In the genomic region with DNA sequence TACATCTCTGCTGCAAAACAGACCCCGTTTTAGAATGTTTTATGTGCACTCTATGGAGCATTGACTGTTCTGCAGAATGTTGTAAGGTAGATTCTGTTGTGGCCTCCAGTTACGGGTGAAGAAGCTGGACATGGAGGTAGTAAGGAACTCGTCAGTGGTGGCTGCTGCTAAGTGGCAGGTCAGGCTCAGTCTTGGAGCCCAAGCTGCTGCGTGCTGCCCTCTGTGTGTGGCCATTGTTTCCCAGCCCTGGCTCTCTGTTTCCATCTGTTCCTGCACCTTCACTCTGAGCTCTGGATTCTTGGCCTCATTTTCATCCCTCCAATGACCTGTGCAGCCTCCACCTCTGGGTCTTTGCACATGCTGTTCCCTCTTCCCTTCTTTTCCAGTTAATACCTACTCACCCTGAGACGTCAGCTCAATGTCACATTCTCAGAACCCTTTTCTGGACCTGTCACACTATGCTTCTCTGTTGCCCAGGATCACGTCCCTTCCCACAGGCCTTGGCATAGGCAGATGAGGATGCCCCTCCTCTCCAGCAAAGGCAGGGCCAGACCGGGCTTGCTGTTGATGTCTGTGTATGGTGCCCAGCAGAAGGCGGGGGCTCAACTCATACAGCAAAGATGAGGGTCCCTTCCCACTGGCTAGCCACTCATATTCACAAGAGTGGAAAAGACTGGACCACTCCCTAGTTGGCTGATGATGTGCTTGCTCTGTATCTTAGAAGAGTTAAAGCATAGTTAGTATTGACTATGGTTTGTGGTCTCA, we compare ENCODE assay signal across 26 cellular contexts.
"Had no signal": no experiment of that assay in that cellular context is flagged by ENCODE, and none has a peak within 500 bp of the region (broad histone marks: within the 10 kb centered on the region; RNA-seq: fewer than 3 reads in every experiment).

No MANE protein-coding gene starts in this region.

- H3K4me3 Mint-ChIP-seq: activated CD4-positive, alpha-beta T cell treated with anti-CD3 and anti-CD28 coated beads, Interleukin-2, amount 10 ng/mL, durations not matched to agents 7 days and 5 days; activated naive CD4-positive, alpha-beta T cell treated with anti-CD3 and anti-CD28 coated beads, Interleukin-2, amount 10 ng/mL, durations not matched to agents 7 days and 5 days; activated naive CD8-positive, alpha-beta T cell; activated T-cell treated with anti-CD3 and anti-CD28 coated beads, Interleukin-2, amount 50 U/mL, for 24 hours; activated T-cell treated with anti-CD3 and anti-CD28 coated beads, Interleukin-2, amount 50 U/mL, for 72 hours; effector memory CD8-positive, alpha-beta T cell; WTC11 had no signal

- H3K4me1 ChIP-seq: gastroesophageal sphincter had no signal

- H3K27me3 ChIP-seq: body of pancreas, esophagus squamous epithelium, gastroesophageal sphincter had no signal

- ATAC-seq: activated T-cell treated with anti-CD3 and anti-CD28 coated beads, Interleukin-2, amount 50 U/mL, for 72 hours; body of pancreas; effector memory CD8-positive, alpha-beta T cell; gastroesophageal sphincter; WTC11 had no signal

- H3K27ac Mint-ChIP-seq: activated CD4-positive, alpha-beta T cell treated with anti-CD3 and anti-CD28 coated beads, Interleukin-2, amount 10 ng/mL, durations not matched to agents 7 days and 5 days; activated naive CD4-positive, alpha-beta T cell treated with anti-CD3 and anti-CD28 coated beads, Interleukin-2, amount 10 ng/mL, durations not matched to agents 7 days and 5 days; activated naive CD8-positive, alpha-beta T cell; activated T-cell treated with anti-CD3 and anti-CD28 coated beads, Interleukin-2, amount 50 U/mL, for 24 hours; activated T-cell treated with anti-CD3 and anti-CD28 coated beads, Interleukin-2, amount 50 U/mL, for 72 hours; effector memory CD8-positive, alpha-beta T cell; WTC11 had no signal

- H3K4me3 ChIP-seq: body of pancreas, esophagus squamous epithelium, gastroesophageal sphincter had no signal

- H3K9me3 ChIP-seq: body of pancreas had no signal

- H3K36me3 ChIP-seq: esophagus squamous epithelium, gastroesophageal sphincter had no signal

- DNase-seq: activated CD4-positive, alpha-beta T cell treated with anti-CD3 and anti-CD28 coated beads for 1 hour; activated CD4-positive, alpha-beta T cell treated with anti-CD3 and anti-CD28 coated beads for 4 hours; activated CD4-positive, alpha-beta T cell treated with anti-CD3 and anti-CD28 coated beads, Interleukin-2, amount 10 ng/mL, durations not matched to agents 7 days and 5 days; activated CD4-positive, alpha-beta T cell treated with anti-CD3 and anti-CD28 coated beads, Interleukin-2, amount 50 U/mL, for 48 hours; activated CD8-positive, alpha-beta memory T cell treated with anti-CD3 and anti-CD28 coated beads, Interleukin-2, amount 50 U/mL, for 48 hours; activated gamma-delta T cell; activated naive CD4-positive, alpha-beta T cell; activated naive CD4-positive, alpha-beta T cell treated with anti-CD3 and anti-CD28 coated beads, Interleukin-2, amount 10 ng/mL, durations not matched to agents 7 days and 5 days; activated T-cell treated with anti-CD3 and anti-CD28 coated beads for 4 hours; activated T-cell treated with anti-CD3 and anti-CD28 coated beads, Interleukin-2, amount 50 U/mL, for 24 hours; activated T-cell treated with anti-CD3 and anti-CD28 coated beads, Interleukin-2, amount 50 U/mL, for 72 hours; amygdala; aorta; body of pancreas; caudate nucleus; cortex of kidney; dermis blood vessel endothelial cell; effector CD4-positive, alpha-beta T cell; effector memory CD8-positive, alpha-beta T cell; erythroblast; esophagus squamous epithelium; foreskin melanocyte; T-helper 2 cell had no signal

- H3K9me3 Mint-ChIP-seq: activated naive CD4-positive, alpha-beta T cell treated with anti-CD3 and anti-CD28 coated beads, Interleukin-2, amount 10 ng/mL, durations not matched to agents 7 days and 5 days had no signal

- H3K4me1 Mint-ChIP-seq: activated CD4-positive, alpha-beta T cell treated with anti-CD3 and anti-CD28 coated beads, Interleukin-2, amount 10 ng/mL, durations not matched to agents 7 days and 5 days; activated naive CD4-positive, alpha-beta T cell treated with anti-CD3 and anti-CD28 coated beads, Interleukin-2, amount 10 ng/mL, durations not matched to agents 7 days and 5 days had no signal

- H3K36me3 Mint-ChIP-seq: activated naive CD4-positive, alpha-beta T cell treated with anti-CD3 and anti-CD28 coated beads, Interleukin-2, amount 10 ng/mL, durations not matched to agents 7 days and 5 days; activated naive CD8-positive, alpha-beta T cell had no signal

- H3K27me3 Mint-ChIP-seq: activated T-cell treated with anti-CD3 and anti-CD28 coated beads, Interleukin-2, amount 50 U/mL, for 24 hours had no signal

- H3K27ac ChIP-seq: body of pancreas, esophagus squamous epithelium, gastroesophageal sphincter had no signal
